38 cellular contexts compared by ENCODE assay signal in genomic region chr12:56958422-56958821, GRCh38. TPM values are rescaled to one million over a fixed set of nuclear protein-coding genes. Genes with fewer than 3 reads are reported as not detected.
"Had no signal": no experiment of that assay in that cellular context is flagged by ENCODE, and none has a peak within 500 bp of the region (broad histone marks: within the 10 kb centered on the region; RNA-seq: fewer than 3 reads in every experiment).

No MANE protein-coding gene starts in this region.

- DNase-seq: activated B cell treated with CpG ODN at 0.5 μM for 24 hours; activated CD4-positive, alpha-beta memory T cell treated with anti-CD3 and anti-CD28 coated beads, Interleukin-2, amount 10 ng/mL, durations not matched to agents 7 days and 5 days; activated CD4-positive, alpha-beta T cell treated with anti-CD3 and anti-CD28 coated beads for 4 hours; activated CD4-positive, alpha-beta T cell treated with anti-CD3 and anti-CD28 coated beads, Interleukin-2, amount 10 ng/mL, durations not matched to agents 24 days and 14 days; activated CD4-positive, alpha-beta T cell treated with anti-CD3 and anti-CD28 coated beads, Interleukin-2, amount 50 U/mL, for 1 hour; activated CD4-positive, alpha-beta T cell treated with anti-CD3 and anti-CD28 coated beads, Interleukin-2, amount 50 U/mL, for 4 hours; activated CD4-positive, CD25-positive, alpha-beta regulatory T cell treated with anti-CD3 and anti-CD28 coated beads, Interleukin-2, amount 50 U/mL, for 72 hours; activated CD8-positive, alpha-beta memory T cell treated with anti-CD3 and anti-CD28 coated beads for 24 hours; activated CD8-positive, alpha-beta memory T cell treated with anti-CD3 and anti-CD28 coated beads, Interleukin-2, amount 10 ng/mL, durations not matched to agents 7 days and 5 days; activated CD8-positive, alpha-beta memory T cell treated with anti-CD3 and anti-CD28 coated beads, Interleukin-2, amount 50 U/mL, for 48 hours; activated CD8-positive, alpha-beta T cell treated with anti-CD3 and anti-CD28 coated beads, Interleukin-2, amount 10 ng/mL, durations not matched to agents 7 days and 5 days; activated effector memory CD4-positive, alpha-beta T cell treated with Interleukin-2 at 50 U/mL for 16 hours; activated gamma-delta T cell; activated naive CD4-positive, alpha-beta T cell treated with anti-CD3 and anti-CD28 coated beads, Interleukin-2, amount 10 ng/mL, durations not matched to agents 7 days and 5 days; activated naive CD4-positive, alpha-beta T cell treated with Interleukin-2 at 50 U/mL for 16 hours; activated naive CD8-positive, alpha-beta T cell treated with anti-CD3 and anti-CD28 coated beads, Interleukin-2, amount 10 ng/mL, durations not matched to agents 7 days and 5 days; activated naive CD8-positive, alpha-beta T cell treated with anti-CD3 and anti-CD28 coated beads, Interleukin-2, amount 50 U/mL, for 24 hours; activated T-cell treated with anti-CD3 and anti-CD28 coated beads, Interleukin-2, amount 50 U/mL, for 24 hours; activated T-cell treated with anti-CD3 and anti-CD28 coated beads, Interleukin-2, amount 50 U/mL, for 48 hours; amygdala; anterior cingulate cortex; caudate nucleus; cerebellar nuclear complex; T-cell; T-helper 2 cell; T-helper 9 cell had no signal

- H3K27ac Mint-ChIP-seq: activated B cell treated with CpG ODN at 0.5 μM for 24 hours; activated CD4-positive, alpha-beta memory T cell treated with anti-CD3 and anti-CD28 coated beads, Interleukin-2, amount 10 ng/mL, durations not matched to agents 7 days and 5 days; activated CD4-positive, alpha-beta T cell treated with anti-CD3 and anti-CD28 coated beads, Interleukin-2, amount 10 ng/mL, durations not matched to agents 24 days and 14 days; activated CD8-positive, alpha-beta memory T cell treated with anti-CD3 and anti-CD28 coated beads, Interleukin-2, amount 10 ng/mL, durations not matched to agents 7 days and 5 days; activated CD8-positive, alpha-beta T cell treated with anti-CD3 and anti-CD28 coated beads, Interleukin-2, amount 10 ng/mL, durations not matched to agents 7 days and 5 days; activated naive CD4-positive, alpha-beta T cell treated with anti-CD3 and anti-CD28 coated beads, Interleukin-2, amount 10 ng/mL, durations not matched to agents 7 days and 5 days; activated naive CD4-positive, alpha-beta T cell treated with anti-CD3 and anti-CD28 coated beads, Interleukin-2, amount 50 U/mL, for 24 hours; activated naive CD8-positive, alpha-beta T cell; activated naive CD8-positive, alpha-beta T cell treated with anti-CD3 and anti-CD28 coated beads, Interleukin-2, amount 10 ng/mL, durations not matched to agents 7 days and 5 days; activated naive CD8-positive, alpha-beta T cell treated with anti-CD3 and anti-CD28 coated beads, Interleukin-2, amount 50 U/mL, for 24 hours; activated T-cell treated with anti-CD3 and anti-CD28 coated beads, Interleukin-2, amount 50 U/mL, for 24 hours; activated T-helper 2 cell treated with anti-CD3 and anti-CD28 coated beads, Interferon-gamma antibody, Interleukin-2, Interleukin-4, amounts not matched to agents 10 μg/mL and 5 μg/mL and 100 μg/mL, durations not matched to agents 14 hours and 24 hours and 36 hours; brain; T-cell; T-helper 1 cell treated with Interleukin-12 subunit alpha and Interleukin-12 subunit beta and Interleukin-4 antibody, amounts not matched to agents 30 μg/mL and 1 μg/mL, for 36 hours; T-helper 2 cell treated with Interferon-gamma antibody and Interleukin-4, amounts not matched to agents 5 μg/mL and 100 μg/mL, for 36 hours had no signal

- H3K4me3 ChIP-seq: ascending aorta, cardiac muscle cell had no signal

- H3K27me3 Mint-ChIP-seq: activated naive CD4-positive, alpha-beta T cell treated with anti-CD3 and anti-CD28 coated beads, Interleukin-2, amount 50 U/mL, for 24 hours; activated naive CD8-positive, alpha-beta T cell had no signal

- H3K36me3 Mint-ChIP-seq: activated naive CD4-positive, alpha-beta T cell treated with anti-CD3 and anti-CD28 coated beads, Interleukin-2, amount 10 ng/mL, durations not matched to agents 7 days and 5 days; activated naive CD8-positive, alpha-beta T cell treated with anti-CD3 and anti-CD28 coated beads, Interleukin-2, amount 10 ng/mL, durations not matched to agents 7 days and 5 days had no signal

- H3K36me3 ChIP-seq: ascending aorta, cardiac muscle cell had no signal

- H3K4me3 Mint-ChIP-seq: activated B cell treated with CpG ODN at 0.5 μM for 24 hours; activated CD4-positive, alpha-beta memory T cell treated with anti-CD3 and anti-CD28 coated beads, Interleukin-2, amount 10 ng/mL, durations not matched to agents 7 days and 5 days; activated CD4-positive, alpha-beta T cell treated with anti-CD3 and anti-CD28 coated beads, Interleukin-2, amount 10 ng/mL, durations not matched to agents 24 days and 14 days; activated CD8-positive, alpha-beta memory T cell treated with anti-CD3 and anti-CD28 coated beads, Interleukin-2, amount 10 ng/mL, durations not matched to agents 7 days and 5 days; activated CD8-positive, alpha-beta T cell treated with anti-CD3 and anti-CD28 coated beads, Interleukin-2, amount 10 ng/mL, durations not matched to agents 7 days and 5 days; activated naive CD4-positive, alpha-beta T cell treated with anti-CD3 and anti-CD28 coated beads, Interleukin-2, amount 10 ng/mL, durations not matched to agents 7 days and 5 days; activated naive CD4-positive, alpha-beta T cell treated with anti-CD3 and anti-CD28 coated beads, Interleukin-2, amount 50 U/mL, for 24 hours; activated naive CD8-positive, alpha-beta T cell; activated naive CD8-positive, alpha-beta T cell treated with anti-CD3 and anti-CD28 coated beads, Interleukin-2, amount 10 ng/mL, durations not matched to agents 7 days and 5 days; activated naive CD8-positive, alpha-beta T cell treated with anti-CD3 and anti-CD28 coated beads, Interleukin-2, amount 50 U/mL, for 24 hours; activated T-cell treated with anti-CD3 and anti-CD28 coated beads, Interleukin-2, amount 50 U/mL, for 24 hours; brain; central memory CD8-positive, alpha-beta T cell; T-cell; T-helper 1 cell treated with Interleukin-12 subunit alpha and Interleukin-12 subunit beta and Interleukin-4 antibody, amounts not matched to agents 30 μg/mL and 1 μg/mL, for 36 hours; T-helper 2 cell treated with Interferon-gamma antibody and Interleukin-4, amounts not matched to agents 5 μg/mL and 100 μg/mL, for 36 hours had no signal

- H3K4me1 Mint-ChIP-seq: activated B cell treated with CpG ODN at 0.5 μM for 24 hours; activated CD4-positive, alpha-beta memory T cell treated with anti-CD3 and anti-CD28 coated beads, Interleukin-2, amount 10 ng/mL, durations not matched to agents 7 days and 5 days; activated CD4-positive, alpha-beta T cell treated with anti-CD3 and anti-CD28 coated beads, Interleukin-2, amount 10 ng/mL, durations not matched to agents 24 days and 14 days; activated CD8-positive, alpha-beta memory T cell treated with anti-CD3 and anti-CD28 coated beads, Interleukin-2, amount 10 ng/mL, durations not matched to agents 7 days and 5 days; activated naive CD4-positive, alpha-beta T cell treated with anti-CD3 and anti-CD28 coated beads, Interleukin-2, amount 10 ng/mL, durations not matched to agents 7 days and 5 days; activated naive CD4-positive, alpha-beta T cell treated with anti-CD3 and anti-CD28 coated beads, Interleukin-2, amount 50 U/mL, for 24 hours; activated naive CD8-positive, alpha-beta T cell treated with anti-CD3 and anti-CD28 coated beads, Interleukin-2, amount 10 ng/mL, durations not matched to agents 7 days and 5 days; activated naive CD8-positive, alpha-beta T cell treated with anti-CD3 and anti-CD28 coated beads, Interleukin-2, amount 50 U/mL, for 24 hours; brain; central memory CD8-positive, alpha-beta T cell; T-cell had no signal

- H3K9me3 Mint-ChIP-seq: activated CD4-positive, alpha-beta T cell treated with anti-CD3 and anti-CD28 coated beads, Interleukin-2, amount 10 ng/mL, durations not matched to agents 24 days and 14 days; activated naive CD4-positive, alpha-beta T cell treated with anti-CD3 and anti-CD28 coated beads, Interleukin-2, amount 50 U/mL, for 24 hours; activated T-cell treated with anti-CD3 and anti-CD28 coated beads, Interleukin-2, amount 50 U/mL, for 24 hours; activated T-helper 2 cell treated with anti-CD3 and anti-CD28 coated beads, Interferon-gamma antibody, Interleukin-2, Interleukin-4, amounts not matched to agents 10 μg/mL and 5 μg/mL and 100 μg/mL, durations not matched to agents 14 hours and 24 hours and 36 hours; central memory CD8-positive, alpha-beta T cell; T-helper 2 cell treated with Interferon-gamma antibody and Interleukin-4, amounts not matched to agents 5 μg/mL and 100 μg/mL, for 36 hours had no signal

- H3K4me1 ChIP-seq: ascending aorta had no signal

- H3K27ac ChIP-seq: ascending aorta, cardiac muscle cell had no signal

- H3K27me3 ChIP-seq: ascending aorta, cardiac muscle cell had no signal

RNA-seq across cellular contexts. Expression of gene RDH16, which starts 1.0 kb away (rescaled TPM):
- total RNA-seq: chondrocyte had no signal

RNA-seq across cellular contexts. Expression of gene SDR9C7, which starts 24.2 kb away (rescaled TPM):
- total RNA-seq: activated B cell treated with CpG ODN at 0.5 μM for 24 hours; activated CD4-positive, alpha-beta memory T cell treated with anti-CD3 and anti-CD28 coated beads, Interleukin-2, amount 10 ng/mL, durations not matched to agents 7 days and 5 days; activated CD4-positive, alpha-beta T cell treated with anti-CD3 and anti-CD28 coated beads, Interleukin-2, amount 10 ng/mL, durations not matched to agents 24 days and 14 days; activated CD8-positive, alpha-beta memory T cell treated with anti-CD3 and anti-CD28 coated beads, Interleukin-2, amount 10 ng/mL, durations not matched to agents 7 days and 5 days; activated CD8-positive, alpha-beta T cell treated with anti-CD3 and anti-CD28 coated beads, Interleukin-2, amount 10 ng/mL, durations not matched to agents 7 days and 5 days; activated naive CD8-positive, alpha-beta T cell treated with anti-CD3 and anti-CD28 coated beads, Interleukin-2, amount 10 ng/mL, durations not matched to agents 7 days and 5 days; activated T-helper 2 cell treated with anti-CD3 and anti-CD28 coated beads, Interferon-gamma antibody, Interleukin-2, Interleukin-4, amounts not matched to agents 10 μg/mL and 5 μg/mL and 100 μg/mL, durations not matched to agents 14 hours and 24 hours and 36 hours; ascending aorta; chondrocyte; T-cell had no signal
- polyA plus RNA-seq: adipose tissue had no signal

RNA-seq across cellular contexts. Expression of gene TAC3, which starts 57.9 kb away (rescaled TPM):
- total RNA-seq: activated B cell treated with CpG ODN at 0.5 μM for 24 hours; activated CD4-positive, alpha-beta memory T cell treated with anti-CD3 and anti-CD28 coated beads, Interleukin-2, amount 10 ng/mL, durations not matched to agents 7 days and 5 days; activated CD4-positive, alpha-beta T cell treated with anti-CD3 and anti-CD28 coated beads, Interleukin-2, amount 10 ng/mL, durations not matched to agents 24 days and 14 days; activated CD8-positive, alpha-beta memory T cell treated with anti-CD3 and anti-CD28 coated beads, Interleukin-2, amount 10 ng/mL, durations not matched to agents 7 days and 5 days; activated CD8-positive, alpha-beta T cell treated with anti-CD3 and anti-CD28 coated beads, Interleukin-2, amount 10 ng/mL, durations not matched to agents 7 days and 5 days; activated T-helper 2 cell treated with anti-CD3 and anti-CD28 coated beads, Interferon-gamma antibody, Interleukin-2, Interleukin-4, amounts not matched to agents 10 μg/mL and 5 μg/mL and 100 μg/mL, durations not matched to agents 14 hours and 24 hours and 36 hours; ascending aorta; bronchial epithelial cell; chondrocyte had no signal
- polyA plus RNA-seq: adipose tissue had no signal
